In genomic region chr2:241611062-241611461, GRCh38 we compare ENCODE assay signal across 8 cellular contexts. TPM values are rescaled to one million over a fixed set of nuclear protein-coding genes. Genes with fewer than 3 reads are reported as not detected.
DNase-seq lines count a peak whose midpoint lies in the region; ATAC-seq and TF ChIP-seq lines count a peak whose summit lies in the region.

No MANE protein-coding gene starts in this region.

- no peak overlapping the region for H3K27ac Mint-ChIP-seq in activated naive CD4-positive, alpha-beta T cell treated with anti-CD3 and anti-CD28 coated beads for 36 hours
- H3K27ac Mint-ChIP-seq in activated naive CD8-positive, alpha-beta T cell treated with anti-CD3 and anti-CD28 coated beads, Interleukin-2, amount 10 ng/mL, durations not matched to agents 7 days and 5 days: peak overlapping the region; percentile 83

- H3K4me3 Mint-ChIP-seq in activated naive CD4-positive, alpha-beta T cell treated with anti-CD3 and anti-CD28 coated beads for 36 hours: peak overlapping the region; percentile 50
- H3K4me3 Mint-ChIP-seq in activated naive CD8-positive, alpha-beta T cell treated with anti-CD3 and anti-CD28 coated beads, Interleukin-2, amount 10 ng/mL, durations not matched to agents 7 days and 5 days: no peak overlapping the region

- H3K36me3 ChIP-seq in mesodermal cell (ENCODE audit: control insufficient read depth, insufficient read depth, low read length) (peaks cover 34% of the 10 kb centered on the region), tibial artery (peaks cover 5 to 22% (median 6%) of the 10 kb centered on the region in 3 donors), uterus (no peaks in the 10 kb centered on the region)

- ATAC-seq in activated naive CD8-positive, alpha-beta T cell treated with anti-CD3 and anti-CD28 coated beads, Interleukin-2, amount 10 ng/mL, durations not matched to agents 7 days and 5 days (ENCODE audit: low read depth): no peak

- peaks cover 5% of the 10 kb centered on the region for H3K36me3 Mint-ChIP-seq in activated naive CD4-positive, alpha-beta T cell treated with anti-CD3 and anti-CD28 coated beads for 36 hours (ENCODE audit: low read depth)
- H3K36me3 Mint-ChIP-seq in activated naive CD8-positive, alpha-beta T cell treated with anti-CD3 and anti-CD28 coated beads, Interleukin-2, amount 10 ng/mL, durations not matched to agents 7 days and 5 days: peaks cover 5% of the 10 kb centered on the region

- DNase-seq in activated naive CD4-positive, alpha-beta T cell treated with anti-CD3 and anti-CD28 coated beads for 36 hours: no peak
- no peak for DNase-seq in activated naive CD4-positive, alpha-beta T cell treated with Interleukin-2 at 50 U/mL for 16 hours
- no peak for DNase-seq in activated naive CD8-positive, alpha-beta T cell treated with anti-CD3 and anti-CD28 coated beads, Interleukin-2, amount 10 ng/mL, durations not matched to agents 7 days and 5 days
- DNase-seq in tibial artery (no peak), mesenteric fat pad (ENCODE audit: low spot score) (no peak), NCI-H69 (lab: John Stamatoyannopoulos, UW) (no peak), uterus (no peak)

- H3K4me3 ChIP-seq in mesodermal cell (ENCODE audit: extremely low read depth, insufficient read depth, low read length, poor library complexity, severe bottlenecking): no peak overlapping the region
- no peak overlapping the region for H3K4me3 ChIP-seq in tibial artery
- no peak overlapping the region for H3K4me3 ChIP-seq in uterus

- intact Hi-C loops in activated naive CD4-positive, alpha-beta T cell treated with anti-CD3 and anti-CD28 coated beads for 36 hours (cut with micrococcal nuclease): loop anchor here (2.0 to 5.0 kb wide), 3 partner anchors 166 to 459 kb away; partner anchors contain the start of genes HDLBP, PPP1R7 and SEPTIN2
- intact Hi-C loops in tibial artery (cut with DNase I; ENCODE audit: low total_unique reads): loop anchor here (5.0 kb wide), 1 partner anchor 104 kb away; the partner anchor contains the start of gene STK25
- intact Hi-C loops in uterus (cut with DNase I; ENCODE audit: low total_unique reads): no loop called here

- H3K27me3 Mint-ChIP-seq in activated naive CD4-positive, alpha-beta T cell treated with anti-CD3 and anti-CD28 coated beads for 36 hours (ENCODE audit: low read depth): no peaks in the 10 kb centered on the region
- H3K27me3 Mint-ChIP-seq in activated naive CD8-positive, alpha-beta T cell treated with anti-CD3 and anti-CD28 coated beads, Interleukin-2, amount 10 ng/mL, durations not matched to agents 7 days and 5 days: no peaks in the 10 kb centered on the region

- H3K9me3 ChIP-seq in mesodermal cell (ENCODE audit: control insufficient read depth, low read length) (no peaks in the 10 kb centered on the region), tibial artery (no peaks in the 10 kb centered on the region), uterus (no peaks in the 10 kb centered on the region)

- H3K27me3 ChIP-seq in tibial artery: no peaks in the 10 kb centered on the region
- H3K27me3 ChIP-seq in uterus: no peaks in the 10 kb centered on the region

- TF ChIP-seq POLR2A in uterus (IDR thresholded peaks at IDR 0.05): no peak

- POLR2A ChIA-PET in activated naive CD8-positive, alpha-beta T cell treated with anti-CD3 and anti-CD28 coated beads, Interleukin-2, amount 10 ng/mL, durations not matched to agents 7 days and 5 days (lab: Charles Lee): interaction anchor here (2.1 kb wide), 1 partner anchor 27 kb away, joined by 5 read pairs; the partner anchor contains the start of gene ATG4B

- H3K4me1 Mint-ChIP-seq in activated naive CD4-positive, alpha-beta T cell treated with anti-CD3 and anti-CD28 coated beads for 36 hours (ENCODE audit: low read depth): peaks cover 20% of the 10 kb centered on the region
- H3K4me1 Mint-ChIP-seq in activated naive CD8-positive, alpha-beta T cell treated with anti-CD3 and anti-CD28 coated beads, Interleukin-2, amount 10 ng/mL, durations not matched to agents 7 days and 5 days: peaks cover 17% of the 10 kb centered on the region

- H3K4me1 ChIP-seq in mesodermal cell (ENCODE audit: control insufficient read depth, insufficient read depth, low read length, poor library complexity, severe bottlenecking) (peaks cover 4% of the 10 kb centered on the region), tibial artery (peaks cover 0 to 18% (median 12%) of the 10 kb centered on the region in 4 donors), uterus (no peaks in the 10 kb centered on the region)

- no peaks in the 10 kb centered on the region for H3K9me3 Mint-ChIP-seq in activated naive CD4-positive, alpha-beta T cell treated with anti-CD3 and anti-CD28 coated beads for 36 hours
- H3K9me3 Mint-ChIP-seq in activated naive CD8-positive, alpha-beta T cell treated with anti-CD3 and anti-CD28 coated beads, Interleukin-2, amount 10 ng/mL, durations not matched to agents 7 days and 5 days: no peaks in the 10 kb centered on the region

- CTCF ChIA-PET in activated naive CD4-positive, alpha-beta T cell treated with anti-CD3 and anti-CD28 coated beads for 36 hours (lab: Charles Lee): interaction anchor here (0.6 kb wide), 1 partner anchor 370 kb away, joined by 3 read pairs; no protein-coding TSS in a partner anchor

- WGBS in mesodermal cell (ENCODE audit: insufficient coverage in 2 of 2), 2 experiments: 92 to 94% methylated on average over 5 to 11 of the region's 13 CpGs

- H3K27ac ChIP-seq in mesodermal cell (ENCODE audit: low read depth, low read length, severe bottlenecking): peak overlapping the region; percentile 55
- peak overlapping the region; percentile 80 to 82 for H3K27ac ChIP-seq in tibial artery
- H3K27ac ChIP-seq in uterus: peak overlapping the region in 1 of 2 donors; percentile 82

- TF ChIP-seq CTCF in tibial artery (IDR thresholded peaks at IDR 0.05) (no peak), uterus (IDR thresholded peaks at IDR 0.05) (no peak)

RNA-seq across cellular contexts. Expression of gene THAP4, which starts 25.9 kb away (rescaled TPM):
- 10 to 100 TPM; 36.4 to 38.8 TPM for total RNA-seq in activated naive CD4-positive, alpha-beta T cell treated with anti-CD3 and anti-CD28 coated beads for 36 hours
- total RNA-seq in activated naive CD8-positive, alpha-beta T cell treated with anti-CD3 and anti-CD28 coated beads, Interleukin-2, amount 10 ng/mL, durations not matched to agents 7 days and 5 days: 10 to 100 TPM; 35.0 to 35.5 TPM
- 50.7 TPM for polyA plus RNA-seq in mesodermal cell (2013, experiment 1 of 2)
- polyA plus RNA-seq in mesodermal cell (2013, experiment 2 of 2): 38.2 TPM
- total RNA-seq in mesenteric fat pad (48.7 TPM), uterus (10 to 100 TPM; 21.2 to 42.7 (median 28.9) TPM)

RNA-seq across cellular contexts. Expression of gene ATG4B, which starts 26.4 kb away (rescaled TPM):
- 10 to 100 TPM; 71.5 to 82.5 TPM for total RNA-seq in activated naive CD4-positive, alpha-beta T cell treated with anti-CD3 and anti-CD28 coated beads for 36 hours
- total RNA-seq in activated naive CD8-positive, alpha-beta T cell treated with anti-CD3 and anti-CD28 coated beads, Interleukin-2, amount 10 ng/mL, durations not matched to agents 7 days and 5 days: 100 to 1,000 TPM in 1 of 2 experiments, 10 to 100 TPM in 1; 91.1 to 101 TPM
- 98.7 TPM for polyA plus RNA-seq in mesodermal cell (2013, experiment 1 of 2)
- 76.3 TPM for polyA plus RNA-seq in mesodermal cell (2013, experiment 2 of 2)
- total RNA-seq in mesenteric fat pad (50.4 TPM), uterus (10 to 100 TPM; 14.4 to 99.8 (median 56.7) TPM)

RNA-seq across cellular contexts. Expression of gene BOK, which starts 52.5 kb away (rescaled TPM):
- total RNA-seq in activated naive CD4-positive, alpha-beta T cell treated with anti-CD3 and anti-CD28 coated beads for 36 hours: not detected
- not detected for total RNA-seq in activated naive CD8-positive, alpha-beta T cell treated with anti-CD3 and anti-CD28 coated beads, Interleukin-2, amount 10 ng/mL, durations not matched to agents 7 days and 5 days
- polyA plus RNA-seq in mesodermal cell (2013, experiment 1 of 2): 33.0 TPM
- polyA plus RNA-seq in mesodermal cell (2013, experiment 2 of 2): 28.9 TPM
- total RNA-seq in mesenteric fat pad (115 TPM), uterus (10 to 100 TPM; 22.9 to 31.2 (median 26.4) TPM)

Comparison
In these comparisons a context has a peak if more than half of its experiments do, and no peak if none do; other contexts are left out.
1. RNA of gene BOK, which starts 52.5 kb away (total RNA-seq): 115 TPM in mesenteric fat pad (single experiment) and 22.9 to 31.2 TPM in uterus; not detected in activated naive CD8-positive, alpha-beta T cell treated with anti-CD3 and anti-CD28 coated beads, Interleukin-2, amount 10 ng/mL, durations not matched to agents 7 days and 5 days and not detected in activated naive CD4-positive, alpha-beta T cell treated with anti-CD3 and anti-CD28 coated beads for 36 hours; every median in the first group is over 10 times any median in the second.